In genomic region chr9:133429641-133430161, GRCh38 we compare ENCODE assay signal across 8 cellular contexts. TPM values are rescaled to one million over a fixed set of nuclear protein-coding genes. Genes with fewer than 3 reads are reported as not detected.
DNase-seq lines count a peak whose midpoint lies in the region; ATAC-seq, FAIRE-seq and TF ChIP-seq lines count a peak whose summit lies in the region.

No MANE protein-coding gene starts in this region.

- H3F3A ChIP-seq in GM23248 (ENCODE audit: insufficient read depth), result no peaks in the 10 kb centered on the region

- TF ChIP-seq CTCF in AG10803 (conservative IDR thresholded peaks at IDR 0.05; ENCODE audit: low read length), result peak; percentile 29
- TF ChIP-seq CTCF in bronchial epithelial cell (IDR thresholded peaks at IDR 0.05; ENCODE audit: insufficient read depth, low read length, severe bottlenecking), result peak; percentile 49
- no peak for TF ChIP-seq CTCF in lower lobe of right lung (IDR thresholded peaks at IDR 0.05)
- no peak for TF ChIP-seq CTCF in tibial artery (IDR thresholded peaks at IDR 0.05)

- H3K9me2 ChIP-seq in GM23248 (ENCODE audit: insufficient read depth), result no peaks in the 10 kb centered on the region

- H3K4me3 ChIP-seq in AG10803 (ENCODE audit: low read length), result no peak overlapping the region
- H3K4me3 ChIP-seq in GM23248, result no peak overlapping the region
- H3K4me3 ChIP-seq in bronchial epithelial cell (ENCODE audit: low read depth, low read length), result no peak overlapping the region
- no peak overlapping the region for H3K4me3 ChIP-seq in lower lobe of right lung
- no peak overlapping the region for H3K4me3 ChIP-seq in tibial artery

- H3K4me2 ChIP-seq in GM23248 (ENCODE audit: unreplicated experiment), result no peak overlapping the region

- ATAC-seq in lower lobe of right lung, result peak; percentile 32 to 51
- no peak for ATAC-seq in HG02623 (IDR thresholded peaks at IDR 0.05; ENCODE audit: unreplicated experiment)
- no peak for ATAC-seq in HG03342 (IDR thresholded peaks at IDR 0.05; ENCODE audit: unreplicated experiment)

- DNase-seq in AG10803 (ENCODE audit: low read depth) (no peak), GM23248 (peak; percentile 52), bronchial epithelial cell (ENCODE audit: low read depth) (no peak), lower lobe of right lung (no peak), NCI-H1930 (lab: John Stamatoyannopoulos, UW) (no peak), tibial artery (no peak)

- H3K79me2 ChIP-seq in GM23248 (ENCODE audit: insufficient read depth), result no peaks in the 10 kb centered on the region

- H3K27me3 ChIP-seq in GM23248 (replicated peaks; ENCODE audit: insufficient read depth), result peaks cover 7% of the 10 kb centered on the region; the same call in 1 of the 2 replicates
- H3K27me3 ChIP-seq in bronchial epithelial cell (ENCODE audit: control insufficient read depth, insufficient read depth, low read length), result peaks cover 5% of the 10 kb centered on the region
- H3K27me3 ChIP-seq in lower lobe of right lung (ENCODE audit: low read depth), result peaks cover 22% of the 10 kb centered on the region
- peaks cover 0 to 50% of the 10 kb centered on the region in 2 donors for H3K27me3 ChIP-seq in tibial artery

- H4K20me1 ChIP-seq in GM23248 (ENCODE audit: insufficient read depth), result no peaks in the 10 kb centered on the region

- H3K4me1 ChIP-seq in GM23248 (ENCODE audit: insufficient read depth) (no peaks in the 10 kb centered on the region), lower lobe of right lung (no peaks in the 10 kb centered on the region), tibial artery (peaks cover 0 to 18% (median 13%) of the 10 kb centered on the region in 4 donors)

- H3K9ac ChIP-seq in GM23248, result no peak overlapping the region

- H3K27ac ChIP-seq in GM23248, result no peak overlapping the region
- no peak overlapping the region for H3K27ac ChIP-seq in lower lobe of right lung
- no peak overlapping the region for H3K27ac ChIP-seq in tibial artery

- H3K9me3 ChIP-seq in GM23248 (ENCODE audit: low read depth), result no peaks in the 10 kb centered on the region
- H3K9me3 ChIP-seq in lower lobe of right lung, result no peaks in the 10 kb centered on the region
- no peaks in the 10 kb centered on the region for H3K9me3 ChIP-seq in tibial artery

- WGBS in GM23248 (ENCODE audit: low coverage in 1 of 2, low lambda C conversion rate in 2 of 2, missing lambda C conversion rate in 2 of 2), 2 experiments, result 18 to 23% methylated on average over 40 to 49 of the region's 49 CpGs

- no peak overlapping the region for H2AFZ ChIP-seq in GM23248

- FAIRE-seq in bronchial epithelial cell (lab: Jason Lieb, UNC), result no peak

- intact Hi-C loops in lower lobe of right lung (cut with DNase I) (no loop called here), tibial artery (cut with DNase I; ENCODE audit: low total_unique reads) (no loop called here)

- in situ Hi-C loops in GM23248 (cut with MboI), result no loop called here

- H3K36me3 ChIP-seq in GM23248 (ENCODE audit: low read depth) (no peaks in the 10 kb centered on the region), bronchial epithelial cell (ENCODE audit: control insufficient read depth, insufficient read depth, low read length) (no peaks in the 10 kb centered on the region), lower lobe of right lung (no peaks in the 10 kb centered on the region), tibial artery (no peaks in the 10 kb centered on the region)

RNA-seq across cellular contexts. Expression of gene ADAMTS13, which starts 7.5 kb away (rescaled TPM):
- total RNA-seq in GM23248 (2014; rRNA removed; shearing (Covaris generic)), result 2.1 and 2.2 TPM in 2 replicates
- polyA plus RNA-seq in GM23248 (2016; fragmentation: Nextera tagmentation; extraction: Ambion mirVana), result 0.86 and 1.4 TPM in 2 replicates
- total RNA-seq in bronchial epithelial cell, result 0.53 and 1.0 TPM in 2 replicates
- 1.9 TPM for total RNA-seq in lower lobe of right lung

RNA-seq across cellular contexts. Expression of gene REXO4, which starts 11.9 kb away (rescaled TPM):
- 17.3 and 26.9 TPM in 2 replicates for total RNA-seq in GM23248 (2014; rRNA removed; shearing (Covaris generic))
- 17.5 and 22.1 TPM in 2 replicates for polyA plus RNA-seq in GM23248 (2016; fragmentation: Nextera tagmentation; extraction: Ambion mirVana)
- total RNA-seq in bronchial epithelial cell (13.7 and 15.5 TPM in 2 replicates), lower lobe of right lung (20.9 TPM)

RNA-seq across cellular contexts. Expression of gene CACFD1, which starts 30.1 kb away (rescaled TPM):
- total RNA-seq in GM23248 (2014; rRNA removed; shearing (Covaris generic)), result 7.0 and 8.5 TPM in 2 replicates
- polyA plus RNA-seq in GM23248 (2016; fragmentation: Nextera tagmentation; extraction: Ambion mirVana), result 4.7 and 5.1 TPM in 2 replicates
- 5.5 and 9.2 TPM in 2 replicates for total RNA-seq in bronchial epithelial cell
- 34.3 TPM for total RNA-seq in lower lobe of right lung

RNA-seq across cellular contexts. Expression of gene SLC2A6, which starts 49.2 kb away (rescaled TPM):
- total RNA-seq in GM23248 (2014; rRNA removed; shearing (Covaris generic)), result 10.1 and 12.0 TPM in 2 replicates
- polyA plus RNA-seq in GM23248 (2016; fragmentation: Nextera tagmentation; extraction: Ambion mirVana), result 6.8 and 8.6 TPM in 2 replicates
- 2.6 and 2.9 TPM in 2 replicates for total RNA-seq in bronchial epithelial cell
- total RNA-seq in lower lobe of right lung, result 10.5 TPM

RNA-seq across cellular contexts. Expression of gene STKLD1, which starts 53.5 kb away (rescaled TPM):
- total RNA-seq in GM23248 (2014; rRNA removed; shearing (Covaris generic)), result 0.32 and 3.4 TPM in 2 replicates
- 0.38 and 1.5 TPM in 2 replicates for polyA plus RNA-seq in GM23248 (2016; fragmentation: Nextera tagmentation; extraction: Ambion mirVana)
- total RNA-seq in bronchial epithelial cell (under 0.01 and 0.38 TPM in 2 replicates), lower lobe of right lung (1.6 TPM)

Comparison
In these comparisons a context has a peak if more than half of its experiments do, and no peak if none do; other contexts are left out.
1. CTCF ChIP-seq: peak in AG10803 (single experiment) and bronchial epithelial cell (single experiment); none in lower lobe of right lung (single experiment) and tibial artery (0 of 2).
2. ATAC-seq: peak in lower lobe of right lung (2 of 2); none in HG02623 (single experiment) and HG03342 (single experiment).